22 cellular contexts compared by ENCODE assay signal in the genomic region with DNA sequence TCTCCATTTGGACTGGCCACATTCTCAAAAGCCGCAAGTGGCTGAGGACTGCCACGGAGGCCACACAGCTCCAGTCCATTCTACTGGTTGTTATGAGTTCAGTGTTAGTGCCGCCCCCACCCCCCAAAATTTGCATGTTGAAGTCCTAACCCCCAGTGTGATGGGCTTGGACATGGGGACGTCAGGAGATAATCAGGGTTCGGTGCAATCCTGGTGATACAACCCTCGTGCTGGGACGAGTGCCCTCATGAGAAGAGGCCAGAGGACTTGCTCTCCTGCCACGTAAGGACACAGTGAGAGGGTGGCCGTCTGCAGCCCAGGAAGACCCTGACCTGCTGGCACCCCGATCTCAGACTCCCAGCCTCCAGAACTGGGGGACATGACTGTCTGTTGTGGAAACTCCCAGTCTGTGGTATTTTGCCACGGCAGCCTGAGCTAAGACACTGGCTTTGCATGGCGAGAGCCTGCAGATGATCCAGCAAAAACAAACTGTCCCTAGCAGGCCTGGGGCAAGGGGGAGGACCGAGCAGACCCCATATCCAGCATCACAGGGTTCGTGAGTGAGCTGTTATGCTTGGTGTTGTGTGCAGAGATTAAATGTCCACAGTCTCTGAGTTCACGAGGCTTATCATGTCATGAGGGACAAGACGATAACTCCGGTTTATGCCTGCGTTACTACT.
"Had no signal": no experiment of that assay in that cellular context is flagged by ENCODE, and none has a peak within 500 bp of the region (broad histone marks: within the 10 kb centered on the region; RNA-seq: fewer than 3 reads in every experiment).

No MANE protein-coding gene starts in this region.

- H3K4me1 Mint-ChIP-seq: activated B cell treated with CpG ODN at 0.5 μM for 24 hours, T-cell had no signal

- H3K27ac Mint-ChIP-seq: activated B cell treated with CpG ODN at 0.5 μM for 24 hours; activated CD4-positive, alpha-beta T cell treated with anti-CD3 and anti-CD28 coated beads, Interleukin-2, amount 10 ng/mL, durations not matched to agents 24 days and 14 days; activated naive CD4-positive, alpha-beta T cell treated with anti-CD3 and anti-CD28 coated beads for 36 hours; activated naive CD8-positive, alpha-beta T cell; T-cell had no signal

- H3K4me3 ChIP-seq: Peyer's patch had no signal

- H3K27me3 ChIP-seq: Peyer's patch had no signal

- H3K9me3 Mint-ChIP-seq: activated B cell treated with CpG ODN at 0.5 μM for 24 hours; activated CD4-positive, alpha-beta T cell treated with anti-CD3 and anti-CD28 coated beads, Interleukin-2, amount 10 ng/mL, durations not matched to agents 24 days and 14 days; activated naive CD4-positive, alpha-beta T cell treated with anti-CD3 and anti-CD28 coated beads for 36 hours; activated T-cell treated with anti-CD3 and anti-CD28 coated beads, Interleukin-2, amount 50 U/mL, for 4 hours; T-cell had no signal

- H3K4me3 Mint-ChIP-seq: activated B cell treated with CpG ODN at 0.5 μM for 24 hours; activated CD4-positive, alpha-beta T cell treated with anti-CD3 and anti-CD28 coated beads, Interleukin-2, amount 10 ng/mL, durations not matched to agents 24 days and 14 days; activated naive CD4-positive, alpha-beta T cell treated with anti-CD3 and anti-CD28 coated beads for 36 hours; activated naive CD8-positive, alpha-beta T cell; activated T-cell treated with anti-CD3 and anti-CD28 coated beads, Interleukin-2, amount 50 U/mL, for 4 hours; T-cell had no signal

- H3K4me1 ChIP-seq: Peyer's patch had no signal

- H3K36me3 ChIP-seq: Peyer's patch had no signal

- H3K36me3 Mint-ChIP-seq: activated naive CD8-positive, alpha-beta T cell; T-cell had no signal

- ATAC-seq: T-cell had no signal

- H3K9me3 ChIP-seq: Peyer's patch had no signal

- DNase-seq: activated B cell treated with CpG ODN at 0.5 μM for 24 hours; activated CD4-positive, alpha-beta T cell treated with anti-CD3 and anti-CD28 coated beads for 1 hour; activated CD4-positive, alpha-beta T cell treated with anti-CD3 and anti-CD28 coated beads, Interleukin-2, amount 10 ng/mL, durations not matched to agents 24 days and 14 days; activated CD4-positive, alpha-beta T cell treated with anti-CD3 and anti-CD28 coated beads, Interleukin-2, amount 50 U/mL, for 48 hours; activated gamma-delta T cell; activated naive CD4-positive, alpha-beta T cell treated with anti-CD3 and anti-CD28 coated beads for 36 hours; activated T-cell treated with anti-CD3 and anti-CD28 coated beads, Interleukin-2, amount 50 U/mL, for 4 hours; central memory CD4-positive, alpha-beta T cell; Karpas-422; MM.1S; NCI-H1105; NCI-H1436; NCI-H1694 treated with DMSO at 0.1 percent for 48 hours; NCI-H2081; NCI-H446; NCI-H524; SHP77 treated with DMSO at 0.1 percent for 48 hours; T-cell; T-helper 2 cell; T1000 had no signal

- H3K27ac ChIP-seq: Peyer's patch had no signal
